ENCODE assay signal across 1 cellular context in genomic region chr3:126475411-126476114, GRCh38.
TF ChIP-seq lines count a peak whose summit lies in the region.

TSS of gene ZXDC (minus strand) at chr3:126475891. CDS start at chr3:126475865, 26 bp downstream.

TF ChIP-seq in HepG2, 621 proteins besides CTCF, POLR2A, EP300 and RAD21 (continued from another document and continues in another):
- TF ChIP-seq HNF1A (IDR thresholded peaks at IDR 0.05; ENCODE audit: low read depth) = no peak
- no peak for TF ChIP-seq HNF1A (CRISPR knock-in tag; IDR thresholded peaks at IDR 0.05; ENCODE audit: borderline replicate concordance)
- TF ChIP-seq ZNF382 (CRISPR knock-in tag; IDR thresholded peaks at IDR 0.05; ENCODE audit: borderline replicate concordance) = no peak
- TF ChIP-seq AKNA (CRISPR knock-in tag; IDR thresholded peaks at IDR 0.05; ENCODE audit: borderline replicate concordance) = no peak
- TF ChIP-seq ZNF766 (CRISPR knock-in tag; IDR thresholded peaks at IDR 0.05; ENCODE audit: borderline replicate concordance) = no peak
- no peak for TF ChIP-seq ZNF20 (CRISPR knock-in tag; IDR thresholded peaks at IDR 0.05)
- no peak for TF ChIP-seq ZNF292 (CRISPR knock-in tag; IDR thresholded peaks at IDR 0.05; ENCODE audit: borderline replicate concordance, low read depth)
- TF ChIP-seq FIP1L1 (IDR thresholded peaks at IDR 0.05; ENCODE audit: borderline replicate concordance, insufficient read depth, low read depth, low read length) = no peak
- TF ChIP-seq ZNF740 (CRISPR knock-in tag; IDR thresholded peaks at IDR 0.05) = no peak
- no peak for TF ChIP-seq ZNF260 (CRISPR knock-in tag; IDR thresholded peaks at IDR 0.05; ENCODE audit: borderline replicate concordance, low read depth)
- TF ChIP-seq ZNF276 (CRISPR knock-in tag; IDR thresholded peaks at IDR 0.05; ENCODE audit: low read depth) = no peak
- no peak for TF ChIP-seq ZBTB39 (CRISPR knock-in tag; IDR thresholded peaks at IDR 0.05)
- no peak for TF ChIP-seq EZH2 (conservative IDR thresholded peaks at IDR 0.05; ENCODE audit: low read depth, low read length)
- TF ChIP-seq MZF1 (CRISPR knock-in tag; IDR thresholded peaks at IDR 0.05; ENCODE audit: borderline replicate concordance) = no peak
- TF ChIP-seq ZNF367 (CRISPR knock-in tag; IDR thresholded peaks at IDR 0.05; ENCODE audit: borderline replicate concordance) = no peak
- TF ChIP-seq ZNF883 (CRISPR knock-in tag; IDR thresholded peaks at IDR 0.05; ENCODE audit: not compliant biosample characterization) = no peak
- no peak for TF ChIP-seq ZBTB26 (CRISPR knock-in tag; IDR thresholded peaks at IDR 0.05; ENCODE audit: borderline replicate concordance)
- no peak for TF ChIP-seq SATB2 (CRISPR knock-in tag; IDR thresholded peaks at IDR 0.05)
- no peak for TF ChIP-seq ZNF101 (CRISPR knock-in tag; IDR thresholded peaks at IDR 0.05; ENCODE audit: borderline replicate concordance, low read depth)
- 0 out of 2 replicates have a peak, but pooled peaks have one; percentile 10 for TF ChIP-seq ISL2 (CRISPR knock-in tag; IDR thresholded peaks at IDR 0.05)
- TF ChIP-seq ZNF576 (CRISPR knock-in tag; IDR thresholded peaks at IDR 0.05) = no peak
- TF ChIP-seq ARID3A (IDR thresholded peaks at IDR 0.05; ENCODE audit: low read depth, low read length) = no peak
- TF ChIP-seq ZSCAN30 (CRISPR knock-in tag; IDR thresholded peaks at IDR 0.05) = no peak
- no peak for TF ChIP-seq ZNF121 (CRISPR knock-in tag; IDR thresholded peaks at IDR 0.05)
- TF ChIP-seq ZNF143 (CRISPR knock-in tag; IDR thresholded peaks at IDR 0.05) = peak; percentile 73
- TF ChIP-seq ZBTB37 (CRISPR knock-in tag; IDR thresholded peaks at IDR 0.05) = no peak
- no peak for TF ChIP-seq ZNF34 (CRISPR knock-in tag; IDR thresholded peaks at IDR 0.05; ENCODE audit: borderline replicate concordance)
- TF ChIP-seq KLF13 (CRISPR knock-in tag; IDR thresholded peaks at IDR 0.05) = no peak
- TF ChIP-seq ZNF160 (CRISPR knock-in tag; IDR thresholded peaks at IDR 0.05) = no peak
- no peak for TF ChIP-seq ZNF282 (IDR thresholded peaks at IDR 0.05; ENCODE audit: partially characterized antibody)
- TF ChIP-seq ZNF484 (CRISPR knock-in tag; IDR thresholded peaks at IDR 0.05; ENCODE audit: borderline replicate concordance, low read depth) = no peak
- TF ChIP-seq BCLAF1 (IDR thresholded peaks at IDR 0.05) = no peak
- no peak for TF ChIP-seq SMAD3 (CRISPR knock-in tag; IDR thresholded peaks at IDR 0.05)
- no peak for TF ChIP-seq HMGA1 (CRISPR knock-in tag; conservative IDR thresholded peaks at IDR 0.05)
- no peak for TF ChIP-seq ZNF430 (CRISPR knock-in tag; IDR thresholded peaks at IDR 0.05)
- no peak for TF ChIP-seq ZNF431 (CRISPR knock-in tag; IDR thresholded peaks at IDR 0.05; ENCODE audit: borderline replicate concordance, low read depth)
- no peak for TF ChIP-seq SAFB2 (CRISPR knock-in tag; IDR thresholded peaks at IDR 0.05; ENCODE audit: borderline replicate concordance, low read depth)
- TF ChIP-seq RAD51 (IDR thresholded peaks at IDR 0.05; ENCODE audit: borderline replicate concordance) = no peak
